In genomic region chr10:71825217-71825616, GRCh38 we compare ENCODE assay signal across 23 cellular contexts. TPM values are rescaled to one million over a fixed set of nuclear protein-coding genes. Genes with fewer than 3 reads are reported as not detected.
DNase-seq lines count a peak whose midpoint lies in the region; ATAC-seq and TF ChIP-seq lines count a peak whose summit lies in the region.
"Had no signal": no experiment of that assay in that cellular context is flagged by ENCODE, and none has a peak within 500 bp of the region (broad histone marks: within the 10 kb centered on the region; RNA-seq: fewer than 3 reads in every experiment).

No MANE protein-coding gene starts in this region.

- no peak overlapping the region for H3K4me3 Mint-ChIP-seq in T-helper 17 cell
- H3K4me3 Mint-ChIP-seq: activated CD4-positive, alpha-beta T cell treated with anti-CD3 and anti-CD28 coated beads, Interleukin-2, amount 10 ng/mL, durations not matched to agents 24 days and 14 days; activated naive CD8-positive, alpha-beta T cell treated with anti-CD3 and anti-CD28 coated beads, Interleukin-2, amount 50 U/mL, for 24 hours had no signal

- H3K27ac Mint-ChIP-seq in T-helper 17 cell, result no peak overlapping the region
- H3K27ac Mint-ChIP-seq: activated CD4-positive, alpha-beta T cell treated with anti-CD3 and anti-CD28 coated beads, Interleukin-2, amount 10 ng/mL, durations not matched to agents 24 days and 14 days; activated naive CD8-positive, alpha-beta T cell treated with anti-CD3 and anti-CD28 coated beads, Interleukin-2, amount 50 U/mL, for 24 hours had no signal

- H3K9me3 ChIP-seq in cardiac muscle cell (ENCODE audit: low read depth), result no peaks in the 10 kb centered on the region
- no peaks in the 10 kb centered on the region for H3K9me3 ChIP-seq in right cardiac atrium (ENCODE audit: control insufficient read depth, low read length)
- no peaks in the 10 kb centered on the region for H3K9me3 ChIP-seq in Panc1 (ENCODE audit: control insufficient read depth, insufficient read depth, low read depth, low read length)
- H3K9me3 ChIP-seq in T-helper 17 cell (ENCODE audit: control insufficient read depth, low read length, poor library complexity, severe bottlenecking), result no peaks in the 10 kb centered on the region
- H3K9me3 ChIP-seq: BLaER1, breast epithelium, lower lobe of right lung, upper lobe of left lung had no signal

- H3K27ac ChIP-seq in cardiac muscle cell (peak overlapping the region; percentile 5), right cardiac atrium (ENCODE audit: low read length) (no peak overlapping the region), Panc1 (ENCODE audit: low read length) (peak overlapping the region; percentile 7; the same call in 1 of the 2 replicates)
- H3K27ac ChIP-seq: BLaER1, breast epithelium, foreskin keratinocyte, hepatocyte, lower lobe of right lung, upper lobe of left lung had no signal

- H3K4me3 ChIP-seq in cardiac muscle cell (no peak overlapping the region), right cardiac atrium (ENCODE audit: low read length) (no peak overlapping the region), Panc1 (ENCODE audit: low read depth in 2 of 2, low read length in 2 of 2) (no peak overlapping the region), epithelial cell of proximal tubule (ENCODE audit: low read depth, low read length) (no peak overlapping the region)
- H3K4me3 ChIP-seq: BLaER1, breast epithelium, hepatocyte, lower lobe of right lung, upper lobe of left lung had no signal

- DNase-seq in cardiac muscle cell (ENCODE audit: low read depth in 1 of 2, low spot score in 1 of 2) (no peak), right cardiac atrium (no peak), Panc1 (ENCODE audit: low read depth, low spot score) (no peak), epithelial cell of proximal tubule (ENCODE audit: low read depth) (no peak), NCI-H748 treated with DMSO at 0.1 percent for 48 hours (lab: John Stamatoyannopoulos, UW) (no peak), NCI-H187 (lab: John Stamatoyannopoulos, UW) (no peak), T-helper 17 cell (no peak)
- DNase-seq in activated effector memory CD4-positive, alpha-beta T cell treated with anti-CD3 and anti-CD28 coated beads, Interleukin-2, amount 50 U/mL, for 16 hours, result no peak
- DNase-seq: activated CD4-positive, alpha-beta T cell treated with anti-CD3 and anti-CD28 coated beads, Interleukin-2, amount 10 ng/mL, durations not matched to agents 24 days and 14 days; activated naive CD8-positive, alpha-beta T cell treated with anti-CD3 and anti-CD28 coated beads, Interleukin-2, amount 50 U/mL, for 24 hours; Calu3; foreskin keratinocyte; GOT3; Kasumi-1; lower lobe of right lung; NCI-H524; nucleus accumbens; retina; Right ventricle myocardium superior; upper lobe of left lung had no signal

- BruUV-seq in Panc1 (replicated peaks; lab: Mats Ljungman, UMichigan), result no TSS peak

- H3K27me3 ChIP-seq in cardiac muscle cell, result no peaks in the 10 kb centered on the region
- H3K27me3 ChIP-seq in right cardiac atrium (ENCODE audit: control insufficient read depth, insufficient read depth), result no peaks in the 10 kb centered on the region
- H3K27me3 ChIP-seq in Panc1 (ENCODE audit: control insufficient read depth, insufficient read depth, low read length), result no peaks in the 10 kb centered on the region
- H3K27me3 ChIP-seq: BLaER1, breast epithelium, foreskin keratinocyte, hepatocyte, upper lobe of left lung had no signal

- WGBS in right cardiac atrium, result 80% methylated on average over 11 of the region's 11 CpGs

- H3K27me3 Mint-ChIP-seq in T-helper 17 cell, result no peaks in the 10 kb centered on the region
- H3K27me3 Mint-ChIP-seq: activated CD4-positive, alpha-beta T cell treated with anti-CD3 and anti-CD28 coated beads, Interleukin-2, amount 10 ng/mL, durations not matched to agents 24 days and 14 days; activated naive CD8-positive, alpha-beta T cell treated with anti-CD3 and anti-CD28 coated beads, Interleukin-2, amount 50 U/mL, for 24 hours had no signal

- H3K4me1 ChIP-seq in cardiac muscle cell (ENCODE audit: low read depth), result no peaks in the 10 kb centered on the region
- H3K4me1 ChIP-seq in right cardiac atrium (ENCODE audit: control insufficient read depth, insufficient read depth, low read length), result no peaks in the 10 kb centered on the region
- no peaks in the 10 kb centered on the region for H3K4me1 ChIP-seq in Panc1 (ENCODE audit: control insufficient read depth, insufficient read depth, low read length)
- H3K4me1 ChIP-seq: breast epithelium, foreskin keratinocyte had no signal

- H3K36me3 ChIP-seq in cardiac muscle cell (peaks cover 77% of the 10 kb centered on the region), Panc1 (ENCODE audit: control insufficient read depth, insufficient read depth, low read length) (peaks cover 82% of the 10 kb centered on the region)

- TF ChIP-seq CTCF in cardiac muscle cell (IDR thresholded peaks at IDR 0.05; ENCODE audit: low read depth, low read length) (peak; percentile 7), Panc1 (IDR thresholded peaks at IDR 0.05) (no peak), epithelial cell of proximal tubule (conservative IDR thresholded peaks at IDR 0.05; ENCODE audit: low read depth, low read length) (peak; percentile 29)

- peaks cover 6% of the 10 kb centered on the region for H3K36me3 Mint-ChIP-seq in T-helper 17 cell (ENCODE audit: low read depth)

- intact Hi-C loops in right cardiac atrium (cut with DNase I), result no loop called here
- intact Hi-C loops in Panc1 (cut with micrococcal nuclease; ENCODE audit: unreplicated experiment), result no loop called here

- in situ Hi-C loops in Panc1 (cut with HindIII; ENCODE audit: low pct_unique_long_range_greater_than_20kb, low sequenced_read_pairs), result no loop called here

- peaks cover 5% of the 10 kb centered on the region for H3K4me1 Mint-ChIP-seq in T-helper 17 cell

- CTCF ChIA-PET in Panc1 (lab: Charles Lee), result interaction anchor here (0.6 to 1.3 kb wide), 3 partner anchors 11 to 71 kb away, joined by 3 to 7 read pairs (median 4); no protein-coding TSS in a partner anchor

- POLR2A ChIA-PET in Panc1 (lab: Charles Lee), result no interaction called here

- ATAC-seq in right cardiac atrium (no peak), Panc1 (no peak), T-helper 17 cell (no peak)
- ATAC-seq: activated naive CD8-positive, alpha-beta T cell treated with anti-CD3 and anti-CD28 coated beads, Interleukin-2, amount 50 U/mL, for 24 hours; foreskin keratinocyte; lower lobe of right lung had no signal

RNA-seq across cellular contexts. Expression of gene PSAP, which starts 25.8 kb away (rescaled TPM):
- 554 and 624 TPM in 2 replicates for total RNA-seq in cardiac muscle cell
- polyA plus RNA-seq in cardiac muscle cell, result 844 and 1,063 TPM in 2 replicates
- total RNA-seq in right cardiac atrium, result 1,000 to 10,000 TPM; 1,345 to 1,678 (median 1,522) TPM
- 897 TPM for polyA plus RNA-seq in right cardiac atrium
- total RNA-seq in Panc1 (2021; ENCODE audit: unreplicated experiment), result 3,649 TPM
- 4,189 TPM for polyA plus RNA-seq in Panc1 (2012; ENCODE audit: insufficient read length)
- total RNA-seq in epithelial cell of proximal tubule, result 444 and 614 TPM in 2 replicates
- total RNA-seq in T-helper 17 cell, result 100 to 1,000 TPM; 225 to 235 TPM

RNA-seq across cellular contexts. Expression of gene VSIR, which starts 51.9 kb away (rescaled TPM):
- total RNA-seq in cardiac muscle cell, result 1.3 and 1.7 TPM in 2 replicates
- 1.5 and 1.8 TPM in 2 replicates for polyA plus RNA-seq in cardiac muscle cell
- total RNA-seq in right cardiac atrium, result 10 to 100 TPM; 29.3 to 55.1 (median 34.4) TPM
- 36.8 TPM for polyA plus RNA-seq in right cardiac atrium
- total RNA-seq in Panc1 (2021; ENCODE audit: unreplicated experiment), result 34.9 TPM
- 45.4 TPM for polyA plus RNA-seq in Panc1 (2012; ENCODE audit: insufficient read length)
- total RNA-seq in epithelial cell of proximal tubule, result 4.4 and 8.6 TPM in 2 replicates
- total RNA-seq in T-helper 17 cell, result 100 to 1,000 TPM; 119 to 124 TPM
